Comparison of ENCODE assay signal across 15 cellular contexts in the genomic region with DNA sequence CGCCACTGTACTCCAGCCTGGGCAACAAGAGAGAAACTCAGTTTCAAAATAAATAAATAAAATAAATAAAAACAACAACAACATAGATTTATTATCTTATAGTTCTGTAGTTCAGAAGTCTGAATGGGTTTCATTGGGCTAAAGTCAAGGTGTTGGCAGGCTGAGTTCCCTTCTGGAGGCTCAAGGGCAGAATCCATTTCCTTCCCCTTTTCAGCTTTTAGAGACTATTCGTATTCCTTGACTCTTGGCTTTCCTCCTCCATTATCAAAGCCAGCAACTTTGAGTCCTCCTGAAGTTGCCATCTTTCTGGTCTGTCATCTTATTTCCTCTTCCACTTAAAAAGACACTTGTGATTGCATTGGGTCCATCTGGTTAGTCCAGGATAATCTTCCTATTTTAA.
"Had no signal": no experiment of that assay in that cellular context is flagged by ENCODE, and none has a peak within 500 bp of the region (broad histone marks: within the 10 kb centered on the region; RNA-seq: fewer than 3 reads in every experiment).

No MANE protein-coding gene starts in this region.

- DNase-seq: activated CD4-positive, alpha-beta T cell treated with anti-CD3 and anti-CD28 coated beads, Interleukin-2, amount 50 U/mL, for 48 hours; activated CD4-positive, CD25-positive, alpha-beta regulatory T cell treated with anti-CD3 and anti-CD28 coated beads, Interleukin-2, amount 50 U/mL, for 72 hours; activated naive CD4-positive, alpha-beta T cell treated with anti-CD3 and anti-CD28 coated beads, Interleukin-2, amount 10 ng/mL, durations not matched to agents 7 days and 5 days; activated T-cell treated with anti-CD3 and anti-CD28 coated beads, Interleukin-2, amount 50 U/mL, for 1 hour; erythroblast; gastrocnemius medialis; heart right ventricle; left colon; psoas muscle; right lobe of liver; stimulated activated CD4-positive, alpha-beta T cell treated with anti-CD3 and anti-CD28 coated beads, Interleukin-4, amount 100 ng/mL, for 4 hours; stimulated activated CD8-positive, alpha-beta memory T cell treated with anti-CD3 and anti-CD28 coated beads, Interleukin-4, amount 100 ng/mL, for 48 hours; stimulated activated naive CD4-positive, alpha-beta T cell treated with Interleukin-2 at 50 U/mL for 16 hours; substantia nigra; uterus had no signal
